1 cellular context compared by ENCODE assay signal in genomic region chrX:132887569-132887968, GRCh38.
TF ChIP-seq lines count a peak whose summit lies in the region.

No MANE protein-coding gene starts in this region.

TF ChIP-seq in SK-N-SH treated with all-trans-retinoic acid at 6 μM for 48 hours, 23 proteins besides CTCF, POLR2A, EP300 and RAD21 (continued from another document):
- no peak for TF ChIP-seq TSHZ2 (CRISPR knock-in tag; IDR thresholded peaks at IDR 0.05)
- TF ChIP-seq ZNF70 (CRISPR knock-in tag; IDR thresholded peaks at IDR 0.05) = no peak
